Comparison of ENCODE assay signal across 16 cellular contexts in the genomic region with DNA sequence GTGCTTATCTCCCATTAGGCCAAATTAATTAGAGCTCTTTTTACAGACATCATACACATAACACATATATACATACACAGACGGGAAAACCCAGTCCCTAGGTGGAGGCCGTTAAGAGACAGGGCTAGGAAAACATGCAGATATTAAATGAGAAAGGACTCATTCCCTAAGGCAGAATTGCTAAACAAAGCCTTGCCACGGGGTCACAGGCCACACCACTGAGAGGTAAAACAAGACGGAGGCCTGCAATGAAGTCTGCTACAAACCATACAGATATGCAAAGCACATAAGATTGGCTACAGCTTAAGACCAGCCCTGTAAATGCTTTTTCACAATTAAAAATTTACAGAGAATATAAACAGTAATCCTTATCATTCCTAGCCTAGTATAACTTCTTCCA.
DNase-seq lines count a peak whose midpoint lies in the region; ATAC-seq and TF ChIP-seq lines count a peak whose summit lies in the region.
"Had no signal": no experiment of that assay in that cellular context is flagged by ENCODE, and none has a peak within 500 bp of the region (broad histone marks: within the 10 kb centered on the region; RNA-seq: fewer than 3 reads in every experiment).

No MANE protein-coding gene starts in this region.

- H3K36me3 ChIP-seq in HUES6 (ENCODE audit: control insufficient read depth, insufficient read depth, low read length) = no peaks in the 10 kb centered on the region
- no peaks in the 10 kb centered on the region for H3K36me3 ChIP-seq in trophoblast cell (ENCODE audit: control insufficient read depth in 1 of 2, insufficient read depth in 2 of 2, low read length in 2 of 2)

- H3K79me2 ChIP-seq in trophoblast cell (ENCODE audit: control insufficient read depth, insufficient read depth, low read length, poor library complexity) = no peaks in the 10 kb centered on the region

- no peak overlapping the region for H2AK5ac ChIP-seq in trophoblast cell (ENCODE audit: low read length)

- peaks cover 63% of the 10 kb centered on the region for H3K9me3 Mint-ChIP-seq in WTC11
- H3K9me3 Mint-ChIP-seq in activated CD4-positive, alpha-beta T cell treated with anti-CD3 and anti-CD28 coated beads, Interleukin-2, amount 10 ng/mL, durations not matched to agents 24 days and 14 days = no peaks in the 10 kb centered on the region

- H3K4ac ChIP-seq in trophoblast cell (ENCODE audit: low read depth, low read length) = no peak overlapping the region

- WGBS in trophoblast cell (ENCODE audit: extremely low coverage, insufficient coverage, insufficient read length) = no CpG with 5 or more reads among the region's 4 CpGs

- no peak overlapping the region for H3K18ac ChIP-seq in trophoblast cell (ENCODE audit: low read length)

- CTCF ChIA-PET in WTC11 (lab: Charles Lee) = no interaction called here

- H3K4me1 Mint-ChIP-seq in WTC11 = no peaks in the 10 kb centered on the region
- H3K4me1 Mint-ChIP-seq in activated CD4-positive, alpha-beta T cell treated with anti-CD3 and anti-CD28 coated beads, Interleukin-2, amount 10 ng/mL, durations not matched to agents 24 days and 14 days = no peaks in the 10 kb centered on the region
- H3K4me1 Mint-ChIP-seq: CD4-positive, alpha-beta memory T cell had no signal

- DNase-seq in WTC11 (ENCODE audit: low spot score) (no peak), trophoblast cell (no peak), NCI-H2107 (lab: John Stamatoyannopoulos, UW) (no peak), mesenteric fat pad (ENCODE audit: low spot score) (no peak)
- no peak for DNase-seq in activated CD4-positive, alpha-beta T cell treated with anti-CD3 and anti-CD28 coated beads, Interleukin-2, amount 10 ng/mL, durations not matched to agents 24 days and 14 days
- DNase-seq: C1 segment of cervical spinal cord; Calu3; CD4-positive, alpha-beta memory T cell; COR-L47; DMS53; DND-41; GDM1; GOT3; HCEC 1CT had no signal

- POLR2A ChIA-PET in WTC11 (lab: Charles Lee) = no interaction called here

- H3K27me3 ChIP-seq in HUES6 (ENCODE audit: control insufficient read depth, insufficient read depth, low read length) (no peaks in the 10 kb centered on the region), trophoblast cell (ENCODE audit: insufficient read depth, low read length) (no peaks in the 10 kb centered on the region)

- H3K27ac Mint-ChIP-seq in WTC11 = no peak overlapping the region
- no peak overlapping the region for H3K27ac Mint-ChIP-seq in activated CD4-positive, alpha-beta T cell treated with anti-CD3 and anti-CD28 coated beads, Interleukin-2, amount 10 ng/mL, durations not matched to agents 24 days and 14 days

- peaks cover 4% of the 10 kb centered on the region; the same call in 1 of the 2 replicates for H3K27me3 Mint-ChIP-seq in WTC11 (ENCODE audit: low read depth)
- H3K27me3 Mint-ChIP-seq in activated CD4-positive, alpha-beta T cell treated with anti-CD3 and anti-CD28 coated beads, Interleukin-2, amount 10 ng/mL, durations not matched to agents 24 days and 14 days = no peaks in the 10 kb centered on the region
- H3K27me3 Mint-ChIP-seq: CD4-positive, alpha-beta memory T cell had no signal

- H3K27ac ChIP-seq in HUES6 (ENCODE audit: low read depth, low read length) = peak overlapping the region; percentile 40; the same call in 1 of the 2 replicates
- no peak overlapping the region for H3K27ac ChIP-seq in trophoblast cell (ENCODE audit: low read depth, low read length)

- no peak overlapping the region for H4K12ac ChIP-seq in trophoblast cell (ENCODE audit: low read depth, low read length)

- no peak overlapping the region for H4K91ac ChIP-seq in trophoblast cell (ENCODE audit: low read depth, low read length)

- no peak overlapping the region for H2BK5ac ChIP-seq in trophoblast cell (ENCODE audit: low read depth, low read length, poor library complexity)

- H3K4me3 ChIP-seq in HUES6 (ENCODE audit: low read depth, low read length) (no peak overlapping the region), trophoblast cell (ENCODE audit: low read depth, low read length) (no peak overlapping the region)
- H3K4me3 ChIP-seq: GM12878 had no signal

- H2AFZ ChIP-seq in trophoblast cell (ENCODE audit: insufficient read depth, low read length, poor library complexity) = no peak overlapping the region

- H3K14ac ChIP-seq in trophoblast cell (ENCODE audit: low read length) = no peak overlapping the region

- H2BK12ac ChIP-seq in trophoblast cell (ENCODE audit: low read length) = no peak overlapping the region

- peaks cover 30% of the 10 kb centered on the region for H3K36me3 Mint-ChIP-seq in WTC11
- no peaks in the 10 kb centered on the region for H3K36me3 Mint-ChIP-seq in activated CD4-positive, alpha-beta T cell treated with anti-CD3 and anti-CD28 coated beads, Interleukin-2, amount 10 ng/mL, durations not matched to agents 24 days and 14 days (ENCODE audit: low read depth)

- H4K8ac ChIP-seq in trophoblast cell (ENCODE audit: low read depth, low read length) = no peak overlapping the region

- peak; percentile 61 for ATAC-seq in WTC11
- ATAC-seq: GM12878 had no signal

- no peaks in the 10 kb centered on the region for H3K79me1 ChIP-seq in trophoblast cell (ENCODE audit: low read length)

- H3K9me3 ChIP-seq in HUES6 (ENCODE audit: control insufficient read depth, insufficient read depth, low read depth, low read length) = peaks cover 20% of the 10 kb centered on the region
- H3K9me3 ChIP-seq in trophoblast cell (ENCODE audit: insufficient read depth, low read depth, low read length) = peaks cover 8% of the 10 kb centered on the region

- intact Hi-C loops in activated CD4-positive, alpha-beta T cell treated with anti-CD3 and anti-CD28 coated beads, Interleukin-2, amount 10 ng/mL, durations not matched to agents 24 days and 14 days (cut with micrococcal nuclease) = no loop called here

- H3K4me1 ChIP-seq in HUES6 (ENCODE audit: control insufficient read depth, insufficient read depth, low read length) (peaks cover 10% of the 10 kb centered on the region; the same call in 1 of the 2 replicates), trophoblast cell (ENCODE audit: control insufficient read depth in 1 of 2, insufficient read depth in 2 of 2, low read length in 2 of 2) (peaks cover 3% of the 10 kb centered on the region in 2 experiments)

- H3K9ac ChIP-seq in HUES6 (ENCODE audit: low read length) = no peak overlapping the region
- no peak overlapping the region for H3K9ac ChIP-seq in trophoblast cell (ENCODE audit: low read length)

- no peak for TF ChIP-seq CTCF in WTC11 (IDR thresholded peaks at IDR 0.05)

- H3K4me3 Mint-ChIP-seq in WTC11 = no peak overlapping the region
- no peak overlapping the region for H3K4me3 Mint-ChIP-seq in activated CD4-positive, alpha-beta T cell treated with anti-CD3 and anti-CD28 coated beads, Interleukin-2, amount 10 ng/mL, durations not matched to agents 24 days and 14 days
- H3K4me3 Mint-ChIP-seq: CD4-positive, alpha-beta memory T cell had no signal

- peak overlapping the region; percentile 30 for H3K4me2 ChIP-seq in trophoblast cell (ENCODE audit: low read length)

- no peak overlapping the region for H2BK120ac ChIP-seq in trophoblast cell (ENCODE audit: insufficient read depth, low read length, poor library complexity)

- no peak overlapping the region for H3K23ac ChIP-seq in trophoblast cell (ENCODE audit: low read length)

TF ChIP-seq in WTC11, 78 proteins besides CTCF, POLR2A, EP300 and RAD21 (continues in another document):
- TF ChIP-seq, protein P1, sequence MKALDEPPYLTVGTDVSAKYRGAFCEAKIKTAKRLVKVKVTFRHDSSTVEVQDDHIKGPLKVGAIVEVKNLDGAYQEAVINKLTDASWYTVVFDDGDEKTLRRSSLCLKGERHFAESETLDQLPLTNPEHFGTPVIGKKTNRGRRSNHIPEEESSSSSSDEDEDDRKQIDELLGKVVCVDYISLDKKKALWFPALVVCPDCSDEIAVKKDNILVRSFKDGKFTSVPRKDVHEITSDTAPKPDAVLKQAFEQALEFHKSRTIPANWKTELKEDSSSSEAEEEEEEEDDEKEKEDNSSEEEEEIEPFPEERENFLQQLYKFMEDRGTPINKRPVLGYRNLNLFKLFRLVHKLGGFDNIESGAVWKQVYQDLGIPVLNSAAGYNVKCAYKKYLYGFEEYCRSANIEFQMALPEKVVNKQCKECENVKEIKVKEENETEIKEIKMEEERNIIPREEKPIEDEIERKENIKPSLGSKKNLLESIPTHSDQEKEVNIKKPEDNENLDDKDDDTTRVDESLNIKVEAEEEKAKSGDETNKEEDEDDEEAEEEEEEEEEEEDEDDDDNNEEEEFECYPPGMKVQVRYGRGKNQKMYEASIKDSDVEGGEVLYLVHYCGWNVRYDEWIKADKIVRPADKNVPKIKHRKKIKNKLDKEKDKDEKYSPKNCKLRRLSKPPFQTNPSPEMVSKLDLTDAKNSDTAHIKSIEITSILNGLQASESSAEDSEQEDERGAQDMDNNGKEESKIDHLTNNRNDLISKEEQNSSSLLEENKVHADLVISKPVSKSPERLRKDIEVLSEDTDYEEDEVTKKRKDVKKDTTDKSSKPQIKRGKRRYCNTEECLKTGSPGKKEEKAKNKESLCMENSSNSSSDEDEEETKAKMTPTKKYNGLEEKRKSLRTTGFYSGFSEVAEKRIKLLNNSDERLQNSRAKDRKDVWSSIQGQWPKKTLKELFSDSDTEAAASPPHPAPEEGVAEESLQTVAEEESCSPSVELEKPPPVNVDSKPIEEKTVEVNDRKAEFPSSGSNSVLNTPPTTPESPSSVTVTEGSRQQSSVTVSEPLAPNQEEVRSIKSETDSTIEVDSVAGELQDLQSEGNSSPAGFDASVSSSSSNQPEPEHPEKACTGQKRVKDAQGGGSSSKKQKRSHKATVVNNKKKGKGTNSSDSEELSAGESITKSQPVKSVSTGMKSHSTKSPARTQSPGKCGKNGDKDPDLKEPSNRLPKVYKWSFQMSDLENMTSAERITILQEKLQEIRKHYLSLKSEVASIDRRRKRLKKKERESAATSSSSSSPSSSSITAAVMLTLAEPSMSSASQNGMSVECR (CRISPR knock-in tag; IDR thresholded peaks at IDR 0.05; ENCODE audit: borderline replicate concordance) = no peak
- TF ChIP-seq NFE2L1 (CRISPR knock-in tag; IDR thresholded peaks at IDR 0.05) (no peak), ATF3 (CRISPR knock-in tag; conservative IDR thresholded peaks at IDR 0.05) (no peak)
- TF ChIP-seq, protein P2, sequence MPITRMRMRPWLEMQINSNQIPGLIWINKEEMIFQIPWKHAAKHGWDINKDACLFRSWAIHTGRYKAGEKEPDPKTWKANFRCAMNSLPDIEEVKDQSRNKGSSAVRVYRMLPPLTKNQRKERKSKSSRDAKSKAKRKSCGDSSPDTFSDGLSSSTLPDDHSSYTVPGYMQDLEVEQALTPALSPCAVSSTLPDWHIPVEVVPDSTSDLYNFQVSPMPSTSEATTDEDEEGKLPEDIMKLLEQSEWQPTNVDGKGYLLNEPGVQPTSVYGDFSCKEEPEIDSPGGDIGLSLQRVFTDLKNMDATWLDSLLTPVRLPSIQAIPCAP (CRISPR knock-in tag; IDR thresholded peaks at IDR 0.05) = no peak
